ENCODE assay signal across 12 cellular contexts in genomic region chr5:147690595-147690994, GRCh38.
DNase-seq lines count a peak whose midpoint lies in the region; ATAC-seq and TF ChIP-seq lines count a peak whose summit lies in the region.
"Had no signal": no experiment of that assay in that cellular context is flagged by ENCODE, and none has a peak within 500 bp of the region (broad histone marks: within the 10 kb centered on the region; RNA-seq: fewer than 3 reads in every experiment).

No MANE protein-coding gene starts in this region.

- POLR2A ChIA-PET in CD8-positive, alpha-beta memory T cell (lab: Charles Lee) = no interaction called here

- H3K27ac ChIP-seq in smooth muscle cell (ENCODE audit: low read depth) = no peak overlapping the region
- no peak overlapping the region for H3K27ac ChIP-seq in CD8-positive, alpha-beta memory T cell (ENCODE audit: low read depth, low read length)
- H3K27ac ChIP-seq: adrenal gland had no signal

- no peak overlapping the region for H3K9ac ChIP-seq in smooth muscle cell (ENCODE audit: low read depth)

- WGBS in smooth muscle cell (ENCODE audit: low lambda C conversion rate) = 60% methylated on average over 2 of the region's 2 CpGs

- DNase-seq in NCI-H524 (lab: John Stamatoyannopoulos, UW) (peak; percentile 9 to 40), NCI-H524 treated with DMSO at 0.1 percent for 48 hours (lab: John Stamatoyannopoulos, UW) (no peak), NCI-H226 (peak; percentile 14), erythroblast (lab: John Stamatoyannopoulos, UW) (peak; percentile 23 to 24), smooth muscle cell (lab: John Stamatoyannopoulos, UW; ENCODE audit: unreplicated experiment) (no peak)
- no peak for DNase-seq in CD8-positive, alpha-beta memory T cell
- DNase-seq in activated naive CD4-positive, alpha-beta T cell treated with anti-CD3 and anti-CD28 coated beads for 36 hours = no peak
- DNase-seq: activated CD8-positive, alpha-beta memory T cell treated with anti-CD3 and anti-CD28 coated beads for 24 hours; NCI-H187; stimulated activated CD4-positive, alpha-beta T cell treated with anti-CD3 and anti-CD28 coated beads, Interleukin-4, amount 100 ng/mL, for 24 hours had no signal

- no peaks in the 10 kb centered on the region for H3F3A ChIP-seq in smooth muscle cell (ENCODE audit: low read depth)

- no peak for ATAC-seq in HG02588 (IDR thresholded peaks at IDR 0.05; ENCODE audit: unreplicated experiment)

- H3K4me3 ChIP-seq in smooth muscle cell = no peak overlapping the region
- H3K4me3 ChIP-seq in CD8-positive, alpha-beta memory T cell (ENCODE audit: low read length) = no peak overlapping the region
- H3K4me3 ChIP-seq: adrenal gland had no signal

- H3K9me3 ChIP-seq in smooth muscle cell (replicated peaks; ENCODE audit: low read depth) = no peaks in the 10 kb centered on the region
- H3K9me3 ChIP-seq in CD8-positive, alpha-beta memory T cell (ENCODE audit: low read length) = no peaks in the 10 kb centered on the region
- H3K9me3 ChIP-seq: adrenal gland had no signal

- H3K4me1 Mint-ChIP-seq in CD8-positive, alpha-beta memory T cell = peaks cover 0 to 4% (median 0%) of the 10 kb centered on the region in 3 donors
- H3K4me1 Mint-ChIP-seq in activated naive CD4-positive, alpha-beta T cell treated with anti-CD3 and anti-CD28 coated beads for 36 hours (ENCODE audit: low read depth) = no peaks in the 10 kb centered on the region

- peaks cover 0 to 7% (median 2%) of the 10 kb centered on the region in 3 donors for H3K36me3 Mint-ChIP-seq in CD8-positive, alpha-beta memory T cell
- no peaks in the 10 kb centered on the region for H3K36me3 Mint-ChIP-seq in activated naive CD4-positive, alpha-beta T cell treated with anti-CD3 and anti-CD28 coated beads for 36 hours (ENCODE audit: low read depth)

- CTCF ChIA-PET in CD8-positive, alpha-beta memory T cell (lab: Charles Lee) = no interaction called here
- CTCF ChIA-PET in activated naive CD4-positive, alpha-beta T cell treated with anti-CD3 and anti-CD28 coated beads for 36 hours (lab: Charles Lee) = no interaction called here

- no peaks in the 10 kb centered on the region for H4K20me1 ChIP-seq in smooth muscle cell (ENCODE audit: low read depth)

- H3K9me3 Mint-ChIP-seq in CD8-positive, alpha-beta memory T cell = peaks cover 0 to 2% (median 0%) of the 10 kb centered on the region in 5 donors
- H3K9me3 Mint-ChIP-seq in activated naive CD4-positive, alpha-beta T cell treated with anti-CD3 and anti-CD28 coated beads for 36 hours = no peaks in the 10 kb centered on the region

- intact Hi-C loops in activated naive CD4-positive, alpha-beta T cell treated with anti-CD3 and anti-CD28 coated beads for 36 hours (cut with micrococcal nuclease) = no loop called here

- no peak overlapping the region for H3K4me2 ChIP-seq in smooth muscle cell

- H3K4me3 Mint-ChIP-seq in CD8-positive, alpha-beta memory T cell = no peak overlapping the region
- H3K4me3 Mint-ChIP-seq in activated naive CD4-positive, alpha-beta T cell treated with anti-CD3 and anti-CD28 coated beads for 36 hours = no peak overlapping the region

- no peak overlapping the region for H2AFZ ChIP-seq in smooth muscle cell (ENCODE audit: low read depth)

- TF ChIP-seq CTCF in smooth muscle cell (IDR thresholded peaks at IDR 0.05; ENCODE audit: borderline replicate concordance, insufficient read depth, poor library complexity, severe bottlenecking) = peak; percentile 11

- TF ChIP-seq POLR2A in erythroblast (IDR thresholded peaks at IDR 0.05; ENCODE audit: low read length) = no peak

- H3K27ac Mint-ChIP-seq in CD8-positive, alpha-beta memory T cell = no peak overlapping the region
- no peak overlapping the region for H3K27ac Mint-ChIP-seq in activated naive CD4-positive, alpha-beta T cell treated with anti-CD3 and anti-CD28 coated beads for 36 hours

- no peaks in the 10 kb centered on the region for H3K36me3 ChIP-seq in smooth muscle cell (ENCODE audit: low read depth)
- H3K36me3 ChIP-seq in CD8-positive, alpha-beta memory T cell (ENCODE audit: insufficient read depth, low read length) = no peaks in the 10 kb centered on the region
- H3K36me3 ChIP-seq: adrenal gland had no signal

- no peaks in the 10 kb centered on the region for H3K79me2 ChIP-seq in smooth muscle cell (ENCODE audit: low read depth)

- no peaks in the 10 kb centered on the region for H3K27me3 ChIP-seq in smooth muscle cell (ENCODE audit: low read depth)
- no peaks in the 10 kb centered on the region for H3K27me3 ChIP-seq in CD8-positive, alpha-beta memory T cell (ENCODE audit: insufficient read depth, low read length, poor library complexity, severe bottlenecking)
- H3K27me3 ChIP-seq: adrenal gland had no signal

- H3K27me3 Mint-ChIP-seq in CD8-positive, alpha-beta memory T cell = no peaks in the 10 kb centered on the region
- H3K27me3 Mint-ChIP-seq in activated naive CD4-positive, alpha-beta T cell treated with anti-CD3 and anti-CD28 coated beads for 36 hours (ENCODE audit: low read depth) = peaks cover 2% of the 10 kb centered on the region

- no peaks in the 10 kb centered on the region for H3K4me1 ChIP-seq in smooth muscle cell (ENCODE audit: low read depth)
- H3K4me1 ChIP-seq in CD8-positive, alpha-beta memory T cell (ENCODE audit: insufficient read depth, low read length) = no peaks in the 10 kb centered on the region

Comparison
In these comparisons a context has a peak if more than half of its experiments do, and no peak if none do; other contexts are left out.
1. DNase-seq: peak in NCI-H524 (2 of 2), NCI-H226 (single experiment) and erythroblast (2 of 2); none in NCI-H524 treated with DMSO at 0.1 percent for 48 hours (single experiment), smooth muscle cell (single experiment), CD8-positive, alpha-beta memory T cell (0 of 5) and activated naive CD4-positive, alpha-beta T cell treated with anti-CD3 and anti-CD28 coated beads for 36 hours (single experiment).